Comparison of ENCODE assay signal across 1 cellular context in genomic region chr7:87345166-87345927, GRCh38.
A peak's percentile ranks its signal among the peaks of the same experiment; 100 is the strongest.
TF ChIP-seq lines count a peak whose summit lies in the region.

TSS of gene CROT (plus strand) at chr7:87345664. CDS start at chr7:87349069, 3,405 bp downstream.

TF ChIP-seq in HepG2, 621 proteins besides CTCF, POLR2A, EP300 and RAD21 (continued from another document):
- TF ChIP-seq USF2 (IDR thresholded peaks at IDR 0.05; ENCODE audit: low read depth, low read length) (no peak), USF2 (CRISPR knock-in tag; IDR thresholded peaks at IDR 0.05; ENCODE audit: borderline replicate concordance) (0 out of 2 replicates have a peak, but pooled peaks have one; percentile 32), SALL2 (CRISPR knock-in tag; IDR thresholded peaks at IDR 0.05) (peak; percentile 59; the same call in 1 of the 2 replicates), GPN1 (CRISPR knock-in tag; IDR thresholded peaks at IDR 0.05; ENCODE audit: borderline replicate concordance) (no peak), ZNF639 (CRISPR knock-in tag; conservative IDR thresholded peaks at IDR 0.05) (no peak), ZNF503 (CRISPR knock-in tag; IDR thresholded peaks at IDR 0.05) (no peak), BRCA1 (CRISPR knock-in tag; IDR thresholded peaks at IDR 0.05) (no peak), ZNF414 (CRISPR knock-in tag; IDR thresholded peaks at IDR 0.05) (0 out of 2 replicates have a peak, but pooled peaks have one; percentile 40), RARA (CRISPR knock-in tag; IDR thresholded peaks at IDR 0.05) (0 out of 2 replicates have a peak, but pooled peaks have one; percentile 1), ZNF230 (CRISPR knock-in tag; IDR thresholded peaks at IDR 0.05) (0 out of 2 replicates have a peak, but pooled peaks have one; percentile 71), HDAC6 (IDR thresholded peaks at IDR 0.05; ENCODE audit: low read depth, low read length) (no peak), RFX3 (CRISPR knock-in tag; IDR thresholded peaks at IDR 0.05) (no peak), TERF1 (CRISPR knock-in tag; IDR thresholded peaks at IDR 0.05) (no peak), SRSF4 (IDR thresholded peaks at IDR 0.05; ENCODE audit: low read depth, low read length, poor library complexity, severe bottlenecking) (no peak), ZNF597 (CRISPR knock-in tag; IDR thresholded peaks at IDR 0.05) (no peak), THAP7 (CRISPR knock-in tag; IDR thresholded peaks at IDR 0.05) (0 out of 2 replicates have a peak, but pooled peaks have one; percentile 76), HNF1A (IDR thresholded peaks at IDR 0.05; ENCODE audit: low read depth) (no peak), HNF1A (CRISPR knock-in tag; IDR thresholded peaks at IDR 0.05; ENCODE audit: borderline replicate concordance) (0 out of 2 replicates have a peak, but pooled peaks have one; percentile 20)
TF ChIP-seq in HepG2: peak in this region for 250.
